13 cellular contexts compared by ENCODE assay signal in the genomic region with DNA sequence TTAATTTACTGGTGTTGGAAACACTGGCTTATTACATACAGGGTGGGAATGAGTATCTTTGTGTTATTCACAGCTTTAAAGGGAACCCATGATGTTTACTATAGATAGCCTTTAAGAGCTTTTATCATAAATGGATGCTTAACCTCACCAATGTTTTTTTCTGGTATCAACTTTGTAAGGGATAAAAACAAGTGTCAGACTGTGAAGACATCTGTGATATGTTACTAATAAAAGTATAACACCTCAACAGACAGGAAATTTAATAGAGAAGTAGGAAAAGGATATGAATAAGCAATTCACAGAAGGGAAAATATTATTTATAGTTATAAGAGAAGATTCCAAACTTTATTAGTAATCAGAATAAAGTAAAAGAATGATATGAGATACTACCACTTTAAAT.
"Had no signal": no experiment of that assay in that cellular context is flagged by ENCODE, and none has a peak within 500 bp of the region (broad histone marks: within the 10 kb centered on the region; RNA-seq: fewer than 3 reads in every experiment).

No MANE protein-coding gene starts in this region.

- H3K27me3 ChIP-seq: adrenal gland, gastroesophageal sphincter had no signal

- DNase-seq: activated CD4-positive, alpha-beta memory T cell treated with anti-CD3 and anti-CD28 coated beads, Interleukin-2, amount 10 ng/mL, durations not matched to agents 7 days and 5 days; activated gamma-delta T cell; adrenal gland; caudate nucleus; cortex of kidney; effector memory CD4-positive, alpha-beta T cell; left ventricle myocardium superior; mesendoderm; SHP77 treated with DMSO at 0.1 percent for 48 hours; stimulated activated CD4-positive, alpha-beta T cell treated with anti-CD3 and anti-CD28 coated beads, Interleukin-15, amount 100 ng/mL, for 24 hours; stimulated activated CD4-positive, alpha-beta T cell treated with anti-CD3 and anti-CD28 coated beads, Interleukin-4, amount 100 ng/mL, for 24 hours had no signal

- H3K27ac ChIP-seq: adrenal gland, gastroesophageal sphincter had no signal

- H3K27me3 Mint-ChIP-seq: activated CD4-positive, alpha-beta memory T cell treated with anti-CD3 and anti-CD28 coated beads, Interleukin-2, amount 10 ng/mL, durations not matched to agents 7 days and 5 days; type B pancreatic cell had no signal

- H3K4me1 ChIP-seq: adrenal gland, gastroesophageal sphincter had no signal

- H3K4me3 ChIP-seq: adrenal gland, gastroesophageal sphincter had no signal

- ATAC-seq: gastroesophageal sphincter, left ventricle myocardium superior had no signal

- H3K9me3 Mint-ChIP-seq: activated CD4-positive, alpha-beta memory T cell treated with anti-CD3 and anti-CD28 coated beads, Interleukin-2, amount 10 ng/mL, durations not matched to agents 7 days and 5 days; type B pancreatic cell had no signal

- H3K4me3 Mint-ChIP-seq: activated CD4-positive, alpha-beta memory T cell treated with anti-CD3 and anti-CD28 coated beads, Interleukin-2, amount 10 ng/mL, durations not matched to agents 7 days and 5 days; type B pancreatic cell had no signal

- H3K27ac Mint-ChIP-seq: activated CD4-positive, alpha-beta memory T cell treated with anti-CD3 and anti-CD28 coated beads, Interleukin-2, amount 10 ng/mL, durations not matched to agents 7 days and 5 days; type B pancreatic cell had no signal

- H3K9me3 ChIP-seq: adrenal gland, gastroesophageal sphincter had no signal
